Comparison of ENCODE assay signal across 20 cellular contexts in genomic region chr6:135102191-135102590, GRCh38. TPM values are rescaled to one million over a fixed set of nuclear protein-coding genes. Genes with fewer than 3 reads are reported as not detected.
DNase-seq lines count a peak whose midpoint lies in the region; ATAC-seq, FAIRE-seq and TF ChIP-seq lines count a peak whose summit lies in the region.
"Had no signal": no experiment of that assay in that cellular context is flagged by ENCODE, and none has a peak within 500 bp of the region (broad histone marks: within the 10 kb centered on the region; RNA-seq: fewer than 3 reads in every experiment).

No MANE protein-coding gene starts in this region.

- CTCF ChIA-PET in activated CD4-positive, alpha-beta T cell treated with anti-CD3 and anti-CD28 coated beads, Interleukin-2, amount 10 ng/mL, durations not matched to agents 7 days and 5 days (lab: Charles Lee): interaction anchor here (1.6 kb wide), 1 partner anchor 11 kb away, joined by 4 read pairs; no protein-coding TSS in a partner anchor

- POLR2A ChIA-PET in activated CD4-positive, alpha-beta T cell treated with anti-CD3 and anti-CD28 coated beads, Interleukin-2, amount 10 ng/mL, durations not matched to agents 7 days and 5 days (lab: Charles Lee): no interaction called here
- POLR2A ChIA-PET in naive thymus-derived CD8-positive, alpha-beta T cell (lab: Charles Lee): interaction anchor here (0.7 to 3.9 kb wide), 12 partner anchors 9 to 81 kb away, joined by 3 to 42 read pairs (median 12); partner anchors contain the start of genes HBS1L and MYB

- peak; percentile 24 for FAIRE-seq in GM18507 (lab: Jason Lieb, UNC)
- FAIRE-seq: GM12892, HepG2 had no signal

- H2AFZ ChIP-seq in OCI-LY1 (ENCODE audit: low read length): no peak overlapping the region

- no peaks in the 10 kb centered on the region for H4K20me1 ChIP-seq in OCI-LY1 (ENCODE audit: insufficient read depth, low read length)

- H3K79me2 ChIP-seq in OCI-LY1 (ENCODE audit: insufficient read depth, low read length): no peaks in the 10 kb centered on the region

- H3K9ac ChIP-seq in OCI-LY1 (ENCODE audit: low read length): peak overlapping the region; percentile 39

- no peaks in the 10 kb centered on the region for H3K27me3 Mint-ChIP-seq in activated CD4-positive, alpha-beta T cell treated with anti-CD3 and anti-CD28 coated beads, Interleukin-2, amount 10 ng/mL, durations not matched to agents 7 days and 5 days
- H3K27me3 Mint-ChIP-seq in naive thymus-derived CD8-positive, alpha-beta T cell: no peaks in the 10 kb centered on the region

- TF ChIP-seq CTCF in OCI-LY1 (IDR thresholded peaks at IDR 0.05; ENCODE audit: low read length): no peak

- peak overlapping the region; percentile 92 for H3K27ac ChIP-seq in OCI-LY1 (ENCODE audit: low read depth, low read length, poor library complexity, severe bottlenecking)
- H3K27ac ChIP-seq: 22Rv1, Peyer's patch, SJSA1 had no signal

- no peaks in the 10 kb centered on the region; the same call in 1 of the 2 replicates for H3F3A ChIP-seq in OCI-LY1 (ENCODE audit: insufficient read depth, low read length)

- H3K9me3 ChIP-seq in OCI-LY1 (ENCODE audit: low read length): no peaks in the 10 kb centered on the region
- H3K9me3 ChIP-seq: Peyer's patch, SJSA1 had no signal

- peaks cover 12% of the 10 kb centered on the region for H3K9me3 Mint-ChIP-seq in activated CD4-positive, alpha-beta T cell treated with anti-CD3 and anti-CD28 coated beads, Interleukin-2, amount 10 ng/mL, durations not matched to agents 7 days and 5 days
- peaks cover 0 to 12% (median 0%) of the 10 kb centered on the region in 9 donors for H3K9me3 Mint-ChIP-seq in naive thymus-derived CD8-positive, alpha-beta T cell

- H3K4me1 ChIP-seq in OCI-LY1 (ENCODE audit: insufficient read depth, low read length, severe bottlenecking): peaks cover 52% of the 10 kb centered on the region
- H3K4me1 ChIP-seq: Peyer's patch, SJSA1 had no signal

- peak overlapping the region; percentile 42 for H3K4me2 ChIP-seq in OCI-LY1 (ENCODE audit: low read length)

- H3K9me2 ChIP-seq in OCI-LY1 (ENCODE audit: low read depth, low read length): no peaks in the 10 kb centered on the region

- H3K27me3 ChIP-seq in OCI-LY1 (ENCODE audit: insufficient read depth, low read length): no peaks in the 10 kb centered on the region
- H3K27me3 ChIP-seq: Peyer's patch, SJSA1 had no signal

- ATAC-seq in naive thymus-derived CD8-positive, alpha-beta T cell: no peak
- no peak for ATAC-seq in left lobe of liver
- ATAC-seq: HepG2 had no signal

- peak overlapping the region; percentile 89 for H3K27ac Mint-ChIP-seq in activated CD4-positive, alpha-beta T cell treated with anti-CD3 and anti-CD28 coated beads, Interleukin-2, amount 10 ng/mL, durations not matched to agents 7 days and 5 days
- peak overlapping the region in 9 of 10 donors; percentile 82 to 95 (median 92) for H3K27ac Mint-ChIP-seq in naive thymus-derived CD8-positive, alpha-beta T cell
- H3K27ac Mint-ChIP-seq: CD14-positive monocyte had no signal

- no peak for DNase-seq in activated CD4-positive, alpha-beta T cell treated with anti-CD3 and anti-CD28 coated beads, Interleukin-2, amount 10 ng/mL, durations not matched to agents 7 days and 5 days
- no peak for DNase-seq in activated CD4-positive, alpha-beta T cell treated with anti-CD3 and anti-CD28 coated beads, Interleukin-2, amount 50 U/mL, for 1 hour
- DNase-seq in GM18507 (ENCODE audit: extremely low spot score, insufficient read length, low read depth): no peak
- DNase-seq in naive thymus-derived CD8-positive, alpha-beta T cell: no peak
- no peak for DNase-seq in HCEC 1CT
- DNase-seq in left lobe of liver (ENCODE audit: low spot score): no peak
- no peak for DNase-seq in OCI-M2 (lab: John Stamatoyannopoulos, UW; ENCODE audit: unreplicated experiment)
- DNase-seq: AML-193, Calu3, H7, KBM-7, NCI-H1092 treated with DMSO at 0.1 percent for 48 hours, NCI-H526 had no signal

- peaks cover 31% of the 10 kb centered on the region for H3K4me1 Mint-ChIP-seq in activated CD4-positive, alpha-beta T cell treated with anti-CD3 and anti-CD28 coated beads, Interleukin-2, amount 10 ng/mL, durations not matched to agents 7 days and 5 days
- peaks cover 25 to 70% (median 62%) of the 10 kb centered on the region in 4 donors for H3K4me1 Mint-ChIP-seq in naive thymus-derived CD8-positive, alpha-beta T cell

- no peaks in the 10 kb centered on the region for H3K36me3 ChIP-seq in OCI-LY1 (ENCODE audit: insufficient read depth, low read length)
- H3K36me3 ChIP-seq: Peyer's patch, SJSA1 had no signal

- no peak overlapping the region for H3K4me3 Mint-ChIP-seq in activated CD4-positive, alpha-beta T cell treated with anti-CD3 and anti-CD28 coated beads, Interleukin-2, amount 10 ng/mL, durations not matched to agents 7 days and 5 days
- H3K4me3 Mint-ChIP-seq in naive thymus-derived CD8-positive, alpha-beta T cell: peak overlapping the region in 9 of 10 donors; percentile 68 to 83 (median 75)
- H3K4me3 Mint-ChIP-seq: CD14-positive monocyte had no signal

- peaks cover 10% of the 10 kb centered on the region for H3K36me3 Mint-ChIP-seq in activated CD4-positive, alpha-beta T cell treated with anti-CD3 and anti-CD28 coated beads, Interleukin-2, amount 10 ng/mL, durations not matched to agents 7 days and 5 days (ENCODE audit: low read depth)
- peaks cover 0 to 2% (median 0%) of the 10 kb centered on the region in 3 donors for H3K36me3 Mint-ChIP-seq in naive thymus-derived CD8-positive, alpha-beta T cell
- H3K36me3 Mint-ChIP-seq: CD14-positive monocyte had no signal

- peak overlapping the region; percentile 1 for H3K4me3 ChIP-seq in OCI-LY1 (ENCODE audit: low read depth, low read length, poor library complexity, severe bottlenecking)
- H3K4me3 ChIP-seq: Peyer's patch, SJSA1 had no signal

RNA-seq across cellular contexts. Expression of gene HBS1L, which starts 47.6 kb away (rescaled TPM):
- 10 to 100 TPM; 71.5 to 74.7 TPM for total RNA-seq in activated CD4-positive, alpha-beta T cell treated with anti-CD3 and anti-CD28 coated beads, Interleukin-2, amount 10 ng/mL, durations not matched to agents 7 days and 5 days
- 10 to 100 TPM; 87.0 to 96.9 TPM for total RNA-seq in naive thymus-derived CD8-positive, alpha-beta T cell
- 10 to 100 TPM; 71.1 to 78.2 (median 71.9) TPM for polyA plus RNA-seq in naive thymus-derived CD8-positive, alpha-beta T cell
- total RNA-seq in left lobe of liver: 42.5 TPM
